ENCODE assay signal across 18 cellular contexts in the genomic region with DNA sequence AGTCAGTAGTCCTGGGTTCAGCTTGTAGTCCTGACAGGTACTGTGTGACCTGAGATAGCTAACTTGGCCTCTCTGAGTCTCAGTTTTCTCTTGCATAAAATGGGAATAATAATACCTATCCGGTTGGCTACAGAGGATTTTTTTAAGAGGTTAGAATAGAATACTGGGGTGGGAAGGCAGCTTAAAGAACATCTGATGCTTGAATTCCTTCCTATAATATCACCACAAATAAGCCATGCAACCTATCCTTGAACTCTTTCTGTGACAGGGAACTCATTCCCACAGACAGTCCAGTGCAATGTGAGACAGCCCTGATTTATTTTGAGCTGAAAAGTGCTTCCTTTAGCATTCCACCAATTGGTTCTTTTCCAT.
A peak's percentile ranks its signal among the peaks of the same experiment; 100 is the strongest.
DNase-seq lines count a peak whose midpoint lies in the region; ATAC-seq and TF ChIP-seq lines count a peak whose summit lies in the region.
"Had no signal": no experiment of that assay in that cellular context is flagged by ENCODE, and none has a peak within 500 bp of the region (broad histone marks: within the 10 kb centered on the region; RNA-seq: fewer than 3 reads in every experiment).

No MANE protein-coding gene starts in this region.

- TF ChIP-seq EP300 in SK-N-SH (IDR thresholded peaks at IDR 0.05; ENCODE audit: borderline replicate concordance in 1 of 2, low read depth in 1 of 2, low read length in 1 of 2): no peak

- CTCF ChIA-PET in SK-N-SH (lab: Yijun Ruan, JAX): no interaction called here
- CTCF ChIA-PET in mammary epithelial cell (lab: Charles Lee; ENCODE audit: low non-redundant PET): no interaction called here

- H3K27me3 ChIP-seq in SK-N-SH (ENCODE audit: insufficient read depth): no peaks in the 10 kb centered on the region
- no peaks in the 10 kb centered on the region for H3K27me3 ChIP-seq in mammary epithelial cell (ENCODE audit: insufficient read depth, low read length)
- no peaks in the 10 kb centered on the region for H3K27me3 ChIP-seq in muscle layer of colon (ENCODE audit: control insufficient read depth in 1 of 2, insufficient read depth in 2 of 2, low read length in 2 of 2)
- H3K27me3 ChIP-seq: neutrophil had no signal

- H3K36me3 Mint-ChIP-seq in type B pancreatic cell (no peaks in the 10 kb centered on the region), glutamatergic neuron (ENCODE audit: unreplicated experiment) (no peaks in the 10 kb centered on the region)

- in situ Hi-C loops in mammary epithelial cell (cut with MboI; ENCODE audit: low sequenced_read_pairs in 2 of 2): no loop called here

- H3K4me1 ChIP-seq in SK-N-SH (ENCODE audit: control insufficient read depth in 1 of 2, insufficient read depth in 2 of 2, low read depth in 1 of 2, low read length in 1 of 2): peaks cover 0 to 15% of the 10 kb centered on the region in 2 experiments; a peak in 3 of 4 replicates
- peaks cover 25% of the 10 kb centered on the region for H3K4me1 ChIP-seq in mammary epithelial cell (ENCODE audit: insufficient read depth, low read length)
- H3K4me1 ChIP-seq in muscle layer of colon (ENCODE audit: insufficient read depth, low read length): peaks cover 21% of the 10 kb centered on the region

- H3K9me3 ChIP-seq in SK-N-SH (no peaks in the 10 kb centered on the region), mammary epithelial cell (replicated peaks; ENCODE audit: insufficient read depth, low read length) (no peaks in the 10 kb centered on the region), muscle layer of colon (ENCODE audit: low read length) (no peaks in the 10 kb centered on the region)
- H3K9me3 ChIP-seq: neutrophil had no signal

- H3K27me3 Mint-ChIP-seq in type B pancreatic cell (peaks cover 4% of the 10 kb centered on the region), glutamatergic neuron (ENCODE audit: unreplicated experiment) (peaks cover 2% of the 10 kb centered on the region)
- H3K27me3 Mint-ChIP-seq: CD4-positive, alpha-beta T cell had no signal

- WGBS in SK-N-SH (ENCODE audit: low lambda C conversion rate): 85% methylated on average over 1 of the region's 1 CpG
- WGBS in mammary epithelial cell (ENCODE audit: low coverage, missing lambda C conversion rate): 100% methylated on average over 1 of the region's 1 CpG

- H3K9ac ChIP-seq in SK-N-SH (peak overlapping the region; percentile 62; the same call in 1 of the 2 replicates), mammary epithelial cell (ENCODE audit: insufficient read depth, low read length) (no peak overlapping the region), muscle layer of colon (ENCODE audit: low read length) (no peak overlapping the region)

- H3K79me2 ChIP-seq in SK-N-SH (ENCODE audit: insufficient read depth) (no peaks in the 10 kb centered on the region), mammary epithelial cell (ENCODE audit: insufficient read depth, low read length) (no peaks in the 10 kb centered on the region)

- H3K4me2 ChIP-seq in SK-N-SH: peak overlapping the region; percentile 57
- H3K4me2 ChIP-seq in mammary epithelial cell (ENCODE audit: insufficient read depth, low read depth, low read length): peak overlapping the region; percentile 13

- TSS peak; percentile 42 for BruUV-seq in mammary epithelial cell (replicated peaks; lab: Mats Ljungman, UMichigan)

- POLR2A ChIA-PET in SK-N-SH (lab: Yijun Ruan, JAX): no interaction called here

- TF ChIP-seq CTCF in SK-N-SH (IDR thresholded peaks at IDR 0.05) (no peak), mammary epithelial cell (conservative IDR thresholded peaks at IDR 0.05 in 1 of 2, IDR thresholded peaks at IDR 0.05 in 1 of 2; ENCODE audit: extremely low read depth in 1 of 2, insufficient read depth in 1 of 2, low read depth in 1 of 2, low read length in 2 of 2) (no peak), type B pancreatic cell (conservative IDR thresholded peaks at IDR 0.05) (no peak), glutamatergic neuron (IDR thresholded peaks at IDR 0.05; ENCODE audit: partially characterized antibody, unreplicated experiment) (no peak)

- no peak; the same call in 2 of the 3 replicates for ATAC-seq in SK-N-SH treated with all-trans-retinoic acid at 6 μM for 48 hours

- H3K27ac ChIP-seq in SK-N-SH (ENCODE audit: low read depth in 2 of 2, low read length in 1 of 2) (peak overlapping the region in 1 of 2 experiments; percentile 88; a peak in 3 of 4 replicates), mammary epithelial cell (ENCODE audit: insufficient read depth, low read depth, low read length) (no peak overlapping the region), muscle layer of colon (ENCODE audit: low read depth, low read length) (peak overlapping the region; percentile 3)
- H3K27ac ChIP-seq: 22Rv1, neutrophil had no signal

- no peak overlapping the region for H3K4me3 Mint-ChIP-seq in type B pancreatic cell
- no peak overlapping the region for H3K4me3 Mint-ChIP-seq in glutamatergic neuron (ENCODE audit: unreplicated experiment)
- H3K4me3 Mint-ChIP-seq: CD4-positive, alpha-beta T cell had no signal

- no peak for DNase-seq in SK-N-SH
- DNase-seq in mammary epithelial cell: no peak
- no peak for DNase-seq in type B pancreatic cell (ENCODE audit: extremely low spot score, unreplicated experiment)
- DNase-seq in activated effector memory CD4-positive, alpha-beta T cell treated with anti-CD3 and anti-CD28 coated beads, Interleukin-2, amount 50 U/mL, for 16 hours: no peak
- DNase-seq in glutamatergic neuron: no peak
- DNase-seq in NCI-H526 treated with DMSO at 0.1 percent for 48 hours (lab: John Stamatoyannopoulos, UW): no peak
- DNase-seq: activated T-cell treated with anti-CD3 and anti-CD28 coated beads, Interleukin-2, amount 50 U/mL, for 48 hours; amniotic stem cell; CD4-positive, alpha-beta T cell; KG1; mesendoderm; NCI-H1436; small intestine; stimulated activated naive CD4-positive, alpha-beta T cell had no signal

- H3K36me3 ChIP-seq in SK-N-SH (replicated peaks in 1 of 2; ENCODE audit: control insufficient read depth in 1 of 2, insufficient read depth in 2 of 2, low read length in 1 of 2): no peaks in the 10 kb centered on the region
- no peaks in the 10 kb centered on the region for H3K36me3 ChIP-seq in mammary epithelial cell (ENCODE audit: insufficient read depth, low read length)
- H3K36me3 ChIP-seq in muscle layer of colon (ENCODE audit: insufficient read depth, low read length): no peaks in the 10 kb centered on the region
- H3K36me3 ChIP-seq: neutrophil had no signal

- intact Hi-C loops in mammary epithelial cell (cut with micrococcal nuclease): loop anchor here (1.0 to 5.0 kb wide), 2 partner anchors 18 to 38 kb away; no protein-coding TSS in a partner anchor

- dilution Hi-C loops in mammary epithelial cell (cut with HindIII; ENCODE audit: low sequenced_read_pairs): loop anchor here (5.0 kb wide), 1 partner anchor 108 kb away; no protein-coding TSS in a partner anchor

- peaks cover 32% of the 10 kb centered on the region for H3F3A ChIP-seq in SK-N-SH (replicated peaks; ENCODE audit: insufficient read depth)

- H3K4me3 ChIP-seq in SK-N-SH (ENCODE audit: low read depth in 2 of 2, low read length in 1 of 2): no peak overlapping the region
- no peak overlapping the region for H3K4me3 ChIP-seq in mammary epithelial cell (replicated peaks in 1 of 3; ENCODE audit: insufficient read depth in 1 of 3, low read depth in 2 of 3, low read length in 3 of 3)
- H3K4me3 ChIP-seq in muscle layer of colon (ENCODE audit: low read depth in 1 of 2, low read length in 2 of 2): no peak overlapping the region

- peak overlapping the region; percentile 86 for H3K27ac Mint-ChIP-seq in type B pancreatic cell
- no peak overlapping the region for H3K27ac Mint-ChIP-seq in glutamatergic neuron (ENCODE audit: unreplicated experiment)
- H3K27ac Mint-ChIP-seq: CD4-positive, alpha-beta T cell had no signal

- H3K4me1 Mint-ChIP-seq in type B pancreatic cell (ENCODE audit: unreplicated experiment) (peaks cover 43% of the 10 kb centered on the region), glutamatergic neuron (ENCODE audit: low read depth, unreplicated experiment) (no peaks in the 10 kb centered on the region)

- H2AFZ ChIP-seq in SK-N-SH (ENCODE audit: low read depth) (no peak overlapping the region), mammary epithelial cell (ENCODE audit: low read depth, low read length) (peak overlapping the region; percentile 22)

- no peaks in the 10 kb centered on the region for H3K9me2 ChIP-seq in SK-N-SH

- no peaks in the 10 kb centered on the region for H3K9me3 Mint-ChIP-seq in type B pancreatic cell
- no peaks in the 10 kb centered on the region for H3K9me3 Mint-ChIP-seq in glutamatergic neuron (ENCODE audit: unreplicated experiment)
- H3K9me3 Mint-ChIP-seq: CD4-positive, alpha-beta T cell had no signal

- no peak for TF ChIP-seq RAD21 in SK-N-SH (IDR thresholded peaks at IDR 0.05; ENCODE audit: low read length)

- no peaks in the 10 kb centered on the region for H4K20me1 ChIP-seq in SK-N-SH (ENCODE audit: insufficient read depth)
- no peaks in the 10 kb centered on the region for H4K20me1 ChIP-seq in mammary epithelial cell (ENCODE audit: insufficient read depth, low read length)

TF ChIP-seq in SK-N-SH, 30 proteins besides CTCF, POLR2A, EP300 and RAD21 (continues in another document):
- TF ChIP-seq TAF1 (IDR thresholded peaks at IDR 0.05; ENCODE audit: borderline replicate concordance, low read depth, low read length) (no peak), RXRA (IDR thresholded peaks at IDR 0.05; ENCODE audit: borderline replicate concordance, low read depth) (no peak)

TF ChIP-seq in SK-N-SH treated with all-trans-retinoic acid at 6 μM for 48 hours, 23 proteins besides CTCF, POLR2A, EP300 and RAD21 (continues in another document):
- TF ChIP-seq ESRRG (CRISPR knock-in tag; IDR thresholded peaks at IDR 0.05): no peak
- no peak for TF ChIP-seq ZNF565 (CRISPR knock-in tag; conservative IDR thresholded peaks at IDR 0.05; ENCODE audit: low read depth)
- TF ChIP-seq OSR1 (CRISPR knock-in tag; IDR thresholded peaks at IDR 0.05): no peak
- no peak for TF ChIP-seq ZFP3 (CRISPR knock-in tag; IDR thresholded peaks at IDR 0.05)
- TF ChIP-seq ARNTL (CRISPR knock-in tag; IDR thresholded peaks at IDR 0.05; ENCODE audit: borderline replicate concordance, low read depth): no peak
- no peak for TF ChIP-seq CSRNP3 (CRISPR knock-in tag; IDR thresholded peaks at IDR 0.05)
